ENCODE assay signal across 18 cellular contexts in the genomic region with DNA sequence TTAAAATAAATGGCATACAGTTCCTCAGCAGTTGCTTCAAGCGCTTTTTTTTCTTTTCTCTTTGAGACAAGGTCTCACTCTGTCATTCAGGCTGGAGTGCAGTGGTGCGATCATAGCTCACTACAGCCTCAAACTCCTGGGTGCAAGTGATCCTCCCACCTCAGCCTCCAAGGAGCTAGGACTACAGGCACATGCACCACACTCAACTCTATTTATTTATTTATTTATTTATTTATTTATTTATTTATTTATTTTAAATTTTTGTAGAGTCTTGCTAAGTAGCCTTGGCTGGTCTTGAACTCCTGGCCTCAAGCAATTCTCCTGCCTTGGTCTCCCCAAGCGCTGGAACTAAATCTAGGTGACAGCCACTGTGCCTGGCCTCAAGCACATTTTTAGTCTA.
"Had no signal": no experiment of that assay in that cellular context is flagged by ENCODE, and none has a peak within 500 bp of the region (broad histone marks: within the 10 kb centered on the region; RNA-seq: fewer than 3 reads in every experiment).

No MANE protein-coding gene starts in this region.

- ATAC-seq: Panc1, PC-3, SK-N-SH treated with all-trans-retinoic acid at 6 μM for 48 hours had no signal

- H3K36me3 ChIP-seq: MG63 had no signal

- H3K4me3 ChIP-seq: MG63 had no signal

- DNase-seq: Karpas-422, KG1, MG63, NCI-H1092, NCI-H1417 treated with DMSO at 0.1 percent for 48 hours, NCI-H187, NCI-H2029, NCI-H2081 treated with DMSO at 0.1 percent for 48 hours, NCI-H2171, NCI-H446, NCI-H510A, NCI-H524 treated with DMSO at 0.1 percent for 48 hours, NCI-H774, PC-3, SHP77 had no signal

- H3K9me3 ChIP-seq: MG63 had no signal

- H3K27ac ChIP-seq: RWPE1 had no signal

- H3K27me3 ChIP-seq: MG63 had no signal
